ENCODE assay signal across 27 cellular contexts in genomic region chr4:15110120-15110571, GRCh38.
DNase-seq lines count a peak whose midpoint lies in the region; ATAC-seq, FAIRE-seq and TF ChIP-seq lines count a peak whose summit lies in the region.
"Had no signal": no experiment of that assay in that cellular context is flagged by ENCODE, and none has a peak within 500 bp of the region (broad histone marks: within the 10 kb centered on the region; RNA-seq: fewer than 3 reads in every experiment).

No MANE protein-coding gene starts in this region.

- no peak overlapping the region for H3K4me3 Mint-ChIP-seq in activated T-helper 1 cell treated with anti-CD3 and anti-CD28 coated beads, Interleukin-12 subunit alpha, Interleukin-12 subunit beta, Interleukin-2, Interleukin-4 antibody, amounts not matched to agents 30 ng/mL and 10 ng/mL and 1 ng/mL, durations not matched to agents 14 hours and 24 hours and 36 hours
- H3K4me3 Mint-ChIP-seq: CD8-positive, alpha-beta T cell had no signal

- in situ Hi-C loops in GM13976 (cut with MboI; ENCODE audit: low sequenced_read_pairs, unreplicated experiment) = no loop called here

- no peak for TF ChIP-seq POLR2A in A549 (IDR thresholded peaks at IDR 0.05; ENCODE audit: low read length)

- no peaks in the 10 kb centered on the region for H3K9me3 ChIP-seq in A549
- H3K9me3 ChIP-seq in neutrophil = no peaks in the 10 kb centered on the region
- H3K9me3 ChIP-seq in PC-9 (ENCODE audit: insufficient read depth, low read depth) = no peaks in the 10 kb centered on the region
- H3K9me3 ChIP-seq: Peyer's patch, SJCRH30 had no signal

- no peak for DNase-seq in A549 (ENCODE audit: low read depth in 1 of 2, low spot score in 1 of 2)
- peak; percentile 50 for DNase-seq in SW480 (ENCODE audit: low spot score)
- no peak for DNase-seq in left colon
- no peak for DNase-seq in PC-9
- no peak for DNase-seq in GM13976 (ENCODE audit: low spot score)
- DNase-seq in activated T-helper 1 cell treated with anti-CD3 and anti-CD28 coated beads, Interleukin-12 subunit alpha, Interleukin-12 subunit beta, Interleukin-2, Interleukin-4 antibody, amounts not matched to agents 30 ng/mL and 10 ng/mL and 1 ng/mL, durations not matched to agents 14 hours and 24 hours and 36 hours (ENCODE audit: low spot score) = no peak
- no peak for DNase-seq in pons (ENCODE audit: low spot score)
- DNase-seq: 8988T; AML-193; C1 segment of cervical spinal cord; Calu3; CD8-positive, alpha-beta T cell; DMS153; IMR-90; MV-4-11; NCI-H1105 treated with DMSO at 0.1 percent for 48 hours; NCI-H1694; NCI-H2081; NCI-H2171; NCI-H345; NCI-H524; NCI-H774; NK-92 treated with Interleukin-12 subunit alpha and Interleukin-12 subunit beta, amount 100 ng/mL, for 24 hours; SJCRH30 had no signal

- intact Hi-C loops in left colon (cut with DNase I, micrococcal nuclease) (no loop called here), PC-9 (cut with micrococcal nuclease; ENCODE audit: unreplicated experiment) (no loop called here)
- intact Hi-C loops in activated T-helper 1 cell treated with anti-CD3 and anti-CD28 coated beads, Interleukin-12 subunit alpha, Interleukin-12 subunit beta, Interleukin-2, Interleukin-4 antibody, amounts not matched to agents 30 ng/mL and 10 ng/mL and 1 ng/mL, durations not matched to agents 14 hours and 24 hours and 36 hours (cut with micrococcal nuclease) = no loop called here

- TF ChIP-seq CTCF in A549 (IDR thresholded peaks at IDR 0.05) (no peak), neutrophil (IDR thresholded peaks at IDR 0.05) (no peak), PC-9 (conservative IDR thresholded peaks at IDR 0.05) (no peak), GM13976 (IDR thresholded peaks at IDR 0.05; ENCODE audit: borderline replicate concordance, control extremely low read depth, extremely low read depth, insufficient read depth, missing control alignments) (no peak)

- no peaks in the 10 kb centered on the region for H4K20me1 ChIP-seq in PC-9 (ENCODE audit: insufficient read depth)

- no peak overlapping the region for H3K27ac Mint-ChIP-seq in activated T-helper 1 cell treated with anti-CD3 and anti-CD28 coated beads, Interleukin-12 subunit alpha, Interleukin-12 subunit beta, Interleukin-2, Interleukin-4 antibody, amounts not matched to agents 30 ng/mL and 10 ng/mL and 1 ng/mL, durations not matched to agents 14 hours and 24 hours and 36 hours
- H3K27ac Mint-ChIP-seq: CD8-positive, alpha-beta T cell had no signal

- ATAC-seq in A549 = no peak
- ATAC-seq in left colon = peak; percentile 95
- ATAC-seq: CD8-positive, alpha-beta T cell had no signal

- POLR2A ChIA-PET in A549 (lab: Yijun Ruan, JAX) = no interaction called here
- POLR2A ChIA-PET in PC-9 (lab: Charles Lee; ENCODE audit: unreplicated experiment) = no interaction called here

- H3K36me3 Mint-ChIP-seq in activated T-helper 1 cell treated with anti-CD3 and anti-CD28 coated beads, Interleukin-12 subunit alpha, Interleukin-12 subunit beta, Interleukin-2, Interleukin-4 antibody, amounts not matched to agents 30 ng/mL and 10 ng/mL and 1 ng/mL, durations not matched to agents 14 hours and 24 hours and 36 hours (ENCODE audit: low read depth) = no peaks in the 10 kb centered on the region
- H3K36me3 Mint-ChIP-seq: CD8-positive, alpha-beta T cell had no signal

- no peak overlapping the region for H3K4me2 ChIP-seq in A549
- no peak overlapping the region for H3K4me2 ChIP-seq in PC-9

- H3K9me2 ChIP-seq in PC-9 (ENCODE audit: insufficient read depth) = no peaks in the 10 kb centered on the region

- CTCF ChIA-PET in A549 (lab: Yijun Ruan, JAX) (no interaction called here), PC-9 (lab: Charles Lee) (no interaction called here)

- no peaks in the 10 kb centered on the region for H3K27me3 ChIP-seq in neutrophil
- H3K27me3 ChIP-seq in PC-9 (ENCODE audit: insufficient read depth, low read depth) = no peaks in the 10 kb centered on the region
- H3K27me3 ChIP-seq: Peyer's patch, SJCRH30 had no signal

- H3K4me3 ChIP-seq in A549 (no peak overlapping the region), neutrophil (ENCODE audit: low read depth in 1 of 2, low read length in 1 of 2) (no peak overlapping the region), PC-9 (no peak overlapping the region)
- H3K4me3 ChIP-seq: Peyer's patch, SJCRH30 had no signal

- H2AFZ ChIP-seq in PC-9 = no peak overlapping the region

- no peaks in the 10 kb centered on the region for H3K4me1 ChIP-seq in A549
- peaks cover 16 to 21% of the 10 kb centered on the region in 2 experiments for H3K4me1 ChIP-seq in neutrophil (ENCODE audit: control insufficient read depth in 1 of 2, insufficient read depth in 1 of 2, low read depth in 1 of 2, low read length in 1 of 2)
- H3K4me1 ChIP-seq in PC-9 (replicated peaks; ENCODE audit: insufficient read depth) = no peaks in the 10 kb centered on the region
- H3K4me1 ChIP-seq: Peyer's patch, SJCRH30 had no signal

- H3K36me3 ChIP-seq in neutrophil = no peaks in the 10 kb centered on the region
- H3K36me3 ChIP-seq in PC-9 (ENCODE audit: low read depth) = no peaks in the 10 kb centered on the region
- H3K36me3 ChIP-seq: Peyer's patch, SJCRH30 had no signal

- FAIRE-seq in A549 (lab: Jason Lieb, UNC) = no peak
- FAIRE-seq: HTR-8/SVneo had no signal

- no peaks in the 10 kb centered on the region for H3K9me3 Mint-ChIP-seq in activated T-helper 1 cell treated with anti-CD3 and anti-CD28 coated beads, Interleukin-12 subunit alpha, Interleukin-12 subunit beta, Interleukin-2, Interleukin-4 antibody, amounts not matched to agents 30 ng/mL and 10 ng/mL and 1 ng/mL, durations not matched to agents 14 hours and 24 hours and 36 hours
- H3K9me3 Mint-ChIP-seq: CD8-positive, alpha-beta T cell had no signal

- BruUV-seq in PC-9 (replicated peaks; lab: Mats Ljungman, UMichigan) = no TSS peak

- no peaks in the 10 kb centered on the region for H3K4me1 Mint-ChIP-seq in activated T-helper 1 cell treated with anti-CD3 and anti-CD28 coated beads, Interleukin-12 subunit alpha, Interleukin-12 subunit beta, Interleukin-2, Interleukin-4 antibody, amounts not matched to agents 30 ng/mL and 10 ng/mL and 1 ng/mL, durations not matched to agents 14 hours and 24 hours and 36 hours (ENCODE audit: low read depth)

- no peak overlapping the region for H3K27ac ChIP-seq in A549
- peak overlapping the region; percentile 42 for H3K27ac ChIP-seq in neutrophil
- H3K27ac ChIP-seq in PC-9 = no peak overlapping the region
- H3K27ac ChIP-seq: SJCRH30 had no signal

- TF ChIP-seq EP300 in A549 (IDR thresholded peaks at IDR 0.05) = no peak

- peaks cover 3% of the 10 kb centered on the region for H3K27me3 Mint-ChIP-seq in activated T-helper 1 cell treated with anti-CD3 and anti-CD28 coated beads, Interleukin-12 subunit alpha, Interleukin-12 subunit beta, Interleukin-2, Interleukin-4 antibody, amounts not matched to agents 30 ng/mL and 10 ng/mL and 1 ng/mL, durations not matched to agents 14 hours and 24 hours and 36 hours (ENCODE audit: insufficient read depth)

- H3K79me2 ChIP-seq in PC-9 (ENCODE audit: low read depth) = no peaks in the 10 kb centered on the region

- H3F3A ChIP-seq in PC-9 (ENCODE audit: insufficient read depth, low read depth) = no peaks in the 10 kb centered on the region

- TF ChIP-seq RAD21 in A549 (conservative IDR thresholded peaks at IDR 0.05 in 1 of 2, IDR thresholded peaks at IDR 0.05 in 1 of 2) = no peak

TF ChIP-seq in A549, 52 proteins besides CTCF, POLR2A, EP300 and RAD21:
- TF ChIP-seq MAFK (IDR thresholded peaks at IDR 0.05; ENCODE audit: partially characterized antibody) (peak; percentile 40), RARB (CRISPR knock-in tag; IDR thresholded peaks at IDR 0.05) (no peak)
